16 cellular contexts compared by ENCODE assay signal in genomic region chr1:10325521-10325920, GRCh38.
DNase-seq lines count a peak whose midpoint lies in the region; ATAC-seq and TF ChIP-seq lines count a peak whose summit lies in the region.
"Had no signal": no experiment of that assay in that cellular context is flagged by ENCODE, and none has a peak within 500 bp of the region (broad histone marks: within the 10 kb centered on the region; RNA-seq: fewer than 3 reads in every experiment).

No MANE protein-coding gene starts in this region.

- peak overlapping the region; percentile 56 for H3K27ac Mint-ChIP-seq in activated naive CD8-positive, alpha-beta T cell treated with anti-CD3 and anti-CD28 coated beads, Interleukin-2, amount 50 U/mL, for 24 hours
- H3K27ac Mint-ChIP-seq in nephron progenitor cell = peak overlapping the region; percentile 85
- H3K27ac Mint-ChIP-seq in immature natural killer cell = peak overlapping the region in 3 of 6 donors; percentile 39 to 91 (median 76)

- no peaks in the 10 kb centered on the region for H3K9me3 ChIP-seq in KOPT-K1 (ENCODE audit: insufficient read depth, low read length, poor library complexity, severe bottlenecking)
- H3K9me3 ChIP-seq: Caco-2 had no signal

- H3K36me3 ChIP-seq in KOPT-K1 (ENCODE audit: insufficient read depth, low read length) = no peaks in the 10 kb centered on the region

- peak overlapping the region; percentile 37 for H3K27ac ChIP-seq in KOPT-K1 (ENCODE audit: low read depth, low read length, poor library complexity, severe bottlenecking)

- TF ChIP-seq CTCF in nephron progenitor cell (IDR thresholded peaks at IDR 0.05) = no peak

- H3K4me3 Mint-ChIP-seq in activated T-cell treated with anti-CD3 and anti-CD28 coated beads, Interleukin-2, amount 50 U/mL, for 4 hours = peak overlapping the region; percentile 60
- H3K4me3 Mint-ChIP-seq in activated naive CD8-positive, alpha-beta T cell treated with anti-CD3 and anti-CD28 coated beads, Interleukin-2, amount 50 U/mL, for 24 hours = no peak overlapping the region
- H3K4me3 Mint-ChIP-seq in nephron progenitor cell = no peak overlapping the region
- H3K4me3 Mint-ChIP-seq in immature natural killer cell = peak overlapping the region in 2 of 5 donors; percentile 62 to 84

- peaks cover 24% of the 10 kb centered on the region for H3K36me3 Mint-ChIP-seq in activated T-cell treated with anti-CD3 and anti-CD28 coated beads, Interleukin-2, amount 50 U/mL, for 4 hours (ENCODE audit: insufficient read depth)
- H3K36me3 Mint-ChIP-seq in activated naive CD8-positive, alpha-beta T cell treated with anti-CD3 and anti-CD28 coated beads, Interleukin-2, amount 50 U/mL, for 24 hours (ENCODE audit: low read depth) = peaks cover 5% of the 10 kb centered on the region
- peaks cover 45% of the 10 kb centered on the region for H3K36me3 Mint-ChIP-seq in nephron progenitor cell (ENCODE audit: low read depth)
- H3K36me3 Mint-ChIP-seq in immature natural killer cell = peaks cover 19 to 25% (median 20%) of the 10 kb centered on the region in 3 donors

- H3K9me3 Mint-ChIP-seq in activated T-cell treated with anti-CD3 and anti-CD28 coated beads, Interleukin-2, amount 50 U/mL, for 4 hours = no peaks in the 10 kb centered on the region
- no peaks in the 10 kb centered on the region for H3K9me3 Mint-ChIP-seq in activated naive CD8-positive, alpha-beta T cell treated with anti-CD3 and anti-CD28 coated beads, Interleukin-2, amount 50 U/mL, for 24 hours
- H3K9me3 Mint-ChIP-seq in nephron progenitor cell (no peaks in the 10 kb centered on the region), immature natural killer cell (no peaks in the 10 kb centered on the region)

- no peak for DNase-seq in activated T-cell treated with anti-CD3 and anti-CD28 coated beads, Interleukin-2, amount 50 U/mL, for 4 hours
- DNase-seq in activated T-cell treated with anti-CD3 and anti-CD28 coated beads, Interleukin-2, amount 50 U/mL, for 1 hour = no peak
- DNase-seq in activated naive CD8-positive, alpha-beta T cell treated with anti-CD3 and anti-CD28 coated beads, Interleukin-2, amount 50 U/mL, for 24 hours = no peak
- DNase-seq in nephron progenitor cell (no peak), immature natural killer cell (no peak)
- DNase-seq: Caco-2; DMS153; MV-4-11; NCI-H1417; NCI-H2029; NCI-H2171; NCI-H446; NCI-H69; NK-92 treated with Interleukin-12 subunit alpha and Interleukin-12 subunit beta, amount 100 ng/mL, for 24 hours had no signal

- no peaks in the 10 kb centered on the region for H3K27me3 Mint-ChIP-seq in activated T-cell treated with anti-CD3 and anti-CD28 coated beads, Interleukin-2, amount 50 U/mL, for 4 hours (ENCODE audit: low read depth)
- H3K27me3 Mint-ChIP-seq in activated naive CD8-positive, alpha-beta T cell treated with anti-CD3 and anti-CD28 coated beads, Interleukin-2, amount 50 U/mL, for 24 hours = no peaks in the 10 kb centered on the region
- peaks cover 3% of the 10 kb centered on the region for H3K27me3 Mint-ChIP-seq in nephron progenitor cell (ENCODE audit: low read depth, poor library complexity)
- no peaks in the 10 kb centered on the region for H3K27me3 Mint-ChIP-seq in immature natural killer cell (ENCODE audit: low read depth in 3 of 3)

- peak in 1 of 2 donors; percentile 34 for ATAC-seq in activated T-cell treated with anti-CD3 and anti-CD28 coated beads, Interleukin-2, amount 50 U/mL, for 4 hours
- no peak for ATAC-seq in activated naive CD8-positive, alpha-beta T cell treated with anti-CD3 and anti-CD28 coated beads, Interleukin-2, amount 50 U/mL, for 24 hours
- ATAC-seq in GM18517 (IDR thresholded peaks at IDR 0.05; ENCODE audit: unreplicated experiment) = no peak

- H3K4me1 Mint-ChIP-seq in activated T-cell treated with anti-CD3 and anti-CD28 coated beads, Interleukin-2, amount 50 U/mL, for 4 hours (ENCODE audit: low read depth) = peaks cover 9% of the 10 kb centered on the region
- no peaks in the 10 kb centered on the region for H3K4me1 Mint-ChIP-seq in activated naive CD8-positive, alpha-beta T cell treated with anti-CD3 and anti-CD28 coated beads, Interleukin-2, amount 50 U/mL, for 24 hours
- H3K4me1 Mint-ChIP-seq in nephron progenitor cell (peaks cover 14% of the 10 kb centered on the region), immature natural killer cell (peaks cover 3 to 12% of the 10 kb centered on the region in 2 donors)
